ENCODE assay signal across 1 cellular context in the genomic region with DNA sequence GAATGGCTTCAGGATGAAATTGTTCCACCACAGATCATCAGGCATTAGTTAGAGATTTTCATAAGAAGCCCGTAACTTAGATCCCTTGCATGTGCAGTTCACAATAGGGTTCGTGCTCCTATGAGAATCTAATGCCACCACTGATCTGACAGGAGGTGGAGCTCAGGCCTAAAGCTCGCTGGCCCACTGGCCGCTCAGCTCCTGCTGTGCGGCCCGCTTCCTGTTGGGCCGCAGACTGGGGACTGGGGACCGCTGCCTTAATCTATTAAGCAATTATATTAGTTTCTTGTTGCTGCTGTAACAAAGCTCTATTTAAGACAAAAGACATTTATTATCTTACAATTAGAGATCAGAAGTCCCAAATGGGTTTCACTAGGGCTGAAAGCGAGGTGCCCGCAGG.
TF ChIP-seq lines count a peak whose summit lies in the region.

No MANE protein-coding gene starts in this region.

TF ChIP-seq in GM23338, 12 proteins besides CTCF, POLR2A, EP300 and RAD21 (continued from another document):
- TF ChIP-seq, protein P1, sequence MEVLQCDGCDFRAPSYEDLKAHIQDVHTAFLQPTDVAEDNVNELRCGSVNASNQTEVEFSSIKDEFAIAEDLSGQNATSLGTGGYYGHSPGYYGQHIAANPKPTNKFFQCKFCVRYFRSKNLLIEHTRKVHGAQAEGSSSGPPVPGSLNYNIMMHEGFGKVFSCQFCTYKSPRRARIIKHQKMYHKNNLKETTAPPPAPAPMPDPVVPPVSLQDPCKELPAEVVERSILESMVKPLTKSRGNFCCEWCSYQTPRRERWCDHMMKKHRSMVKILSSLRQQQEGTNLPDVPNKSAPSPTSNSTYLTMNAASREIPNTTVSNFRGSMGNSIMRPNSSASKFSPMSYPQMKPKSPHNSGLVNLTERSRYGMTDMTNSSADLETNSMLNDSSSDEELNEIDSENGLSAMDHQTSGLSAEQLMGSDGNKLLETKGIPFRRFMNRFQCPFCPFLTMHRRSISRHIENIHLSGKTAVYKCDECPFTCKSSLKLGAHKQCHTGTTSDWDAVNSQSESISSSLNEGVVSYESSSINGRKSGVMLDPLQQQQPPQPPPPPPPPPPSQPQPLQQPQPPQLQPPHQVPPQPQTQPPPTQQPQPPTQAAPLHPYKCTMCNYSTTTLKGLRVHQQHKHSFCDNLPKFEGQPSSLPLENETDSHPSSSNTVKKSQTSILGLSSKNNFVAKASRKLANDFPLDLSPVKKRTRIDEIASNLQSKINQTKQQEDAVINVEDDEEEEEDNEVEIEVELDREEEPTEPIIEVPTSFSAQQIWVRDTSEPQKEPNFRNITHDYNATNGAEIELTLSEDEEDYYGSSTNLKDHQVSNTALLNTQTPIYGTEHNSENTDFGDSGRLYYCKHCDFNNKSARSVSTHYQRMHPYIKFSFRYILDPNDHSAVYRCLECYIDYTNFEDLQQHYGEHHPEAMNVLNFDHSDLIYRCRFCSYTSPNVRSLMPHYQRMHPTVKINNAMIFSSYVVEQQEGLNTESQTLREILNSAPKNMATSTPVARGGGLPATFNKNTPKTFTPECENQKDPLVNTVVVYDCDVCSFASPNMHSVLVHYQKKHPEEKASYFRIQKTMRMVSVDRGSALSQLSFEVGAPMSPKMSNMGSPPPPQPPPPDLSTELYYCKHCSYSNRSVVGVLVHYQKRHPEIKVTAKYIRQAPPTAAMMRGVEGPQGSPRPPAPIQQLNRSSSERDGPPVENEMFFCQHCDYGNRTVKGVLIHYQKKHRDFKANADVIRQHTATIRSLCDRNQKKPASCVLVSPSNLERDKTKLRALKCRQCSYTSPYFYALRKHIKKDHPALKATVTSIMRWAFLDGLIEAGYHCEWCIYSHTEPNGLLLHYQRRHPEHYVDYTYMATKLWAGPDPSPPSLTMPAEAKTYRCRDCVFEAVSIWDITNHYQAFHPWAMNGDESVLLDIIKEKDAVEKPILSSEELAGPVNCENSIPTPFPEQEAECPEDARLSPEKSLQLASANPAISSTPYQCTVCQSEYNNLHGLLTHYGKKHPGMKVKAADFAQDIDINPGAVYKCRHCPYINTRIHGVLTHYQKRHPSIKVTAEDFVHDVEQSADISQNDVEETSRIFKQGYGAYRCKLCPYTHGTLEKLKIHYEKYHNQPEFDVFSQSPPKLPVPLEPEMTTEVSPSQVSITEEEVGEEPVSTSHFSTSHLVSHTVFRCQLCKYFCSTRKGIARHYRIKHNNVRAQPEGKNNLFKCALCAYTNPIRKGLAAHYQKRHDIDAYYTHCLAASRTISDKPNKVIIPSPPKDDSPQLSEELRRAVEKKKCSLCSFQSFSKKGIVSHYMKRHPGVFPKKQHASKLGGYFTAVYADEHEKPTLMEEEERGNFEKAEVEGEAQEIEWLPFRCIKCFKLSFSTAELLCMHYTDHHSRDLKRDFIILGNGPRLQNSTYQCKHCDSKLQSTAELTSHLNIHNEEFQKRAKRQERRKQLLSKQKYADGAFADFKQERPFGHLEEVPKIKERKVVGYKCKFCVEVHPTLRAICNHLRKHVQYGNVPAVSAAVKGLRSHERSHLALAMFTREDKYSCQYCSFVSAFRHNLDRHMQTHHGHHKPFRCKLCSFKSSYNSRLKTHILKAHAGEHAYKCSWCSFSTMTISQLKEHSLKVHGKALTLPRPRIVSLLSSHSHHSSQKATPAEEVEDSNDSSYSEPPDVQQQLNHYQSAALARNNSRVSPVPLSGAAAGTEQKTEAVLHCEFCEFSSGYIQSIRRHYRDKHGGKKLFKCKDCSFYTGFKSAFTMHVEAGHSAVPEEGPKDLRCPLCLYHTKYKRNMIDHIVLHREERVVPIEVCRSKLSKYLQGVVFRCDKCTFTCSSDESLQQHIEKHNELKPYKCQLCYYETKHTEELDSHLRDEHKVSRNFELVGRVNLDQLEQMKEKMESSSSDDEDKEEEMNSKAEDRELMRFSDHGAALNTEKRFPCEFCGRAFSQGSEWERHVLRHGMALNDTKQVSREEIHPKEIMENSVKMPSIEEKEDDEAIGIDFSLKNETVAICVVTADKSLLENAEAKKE (CRISPR knock-in tag; IDR thresholded peaks at IDR 0.05), result no peak
- TF ChIP-seq EZH2 (IDR thresholded peaks at IDR 0.05; ENCODE audit: low read depth, unreplicated experiment), result no peak
- TF ChIP-seq, protein P2, sequence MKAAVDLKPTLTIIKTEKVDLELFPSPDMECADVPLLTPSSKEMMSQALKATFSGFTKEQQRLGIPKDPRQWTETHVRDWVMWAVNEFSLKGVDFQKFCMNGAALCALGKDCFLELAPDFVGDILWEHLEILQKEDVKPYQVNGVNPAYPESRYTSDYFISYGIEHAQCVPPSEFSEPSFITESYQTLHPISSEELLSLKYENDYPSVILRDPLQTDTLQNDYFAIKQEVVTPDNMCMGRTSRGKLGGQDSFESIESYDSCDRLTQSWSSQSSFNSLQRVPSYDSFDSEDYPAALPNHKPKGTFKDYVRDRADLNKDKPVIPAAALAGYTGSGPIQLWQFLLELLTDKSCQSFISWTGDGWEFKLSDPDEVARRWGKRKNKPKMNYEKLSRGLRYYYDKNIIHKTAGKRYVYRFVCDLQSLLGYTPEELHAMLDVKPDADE (IDR thresholded peaks at IDR 0.05), result no peak
- no peak for TF ChIP-seq EZH2phosphoT487 (IDR thresholded peaks at IDR 0.05; ENCODE audit: unreplicated experiment)
- TF ChIP-seq ZNF331 (CRISPR knock-in tag; IDR thresholded peaks at IDR 0.05; ENCODE audit: low read depth), result no peak
- no peak for TF ChIP-seq ZNF114 (CRISPR knock-in tag; IDR thresholded peaks at IDR 0.05)
- no peak for TF ChIP-seq STAT1 (IDR thresholded peaks at IDR 0.05; ENCODE audit: unreplicated experiment)
- TF ChIP-seq NANOG (IDR thresholded peaks at IDR 0.05; ENCODE audit: borderline replicate concordance), result no peak
- TF ChIP-seq POLR2AphosphoS5 (IDR thresholded peaks at IDR 0.05; ENCODE audit: low read depth), result no peak
- TF ChIP-seq CREB1 (CRISPR knock-in tag; IDR thresholded peaks at IDR 0.05; ENCODE audit: low read depth), result no peak
TF ChIP-seq in GM23338: peak in this region for 0.
